Comparison of ENCODE assay signal across 40 cellular contexts in the genomic region with DNA sequence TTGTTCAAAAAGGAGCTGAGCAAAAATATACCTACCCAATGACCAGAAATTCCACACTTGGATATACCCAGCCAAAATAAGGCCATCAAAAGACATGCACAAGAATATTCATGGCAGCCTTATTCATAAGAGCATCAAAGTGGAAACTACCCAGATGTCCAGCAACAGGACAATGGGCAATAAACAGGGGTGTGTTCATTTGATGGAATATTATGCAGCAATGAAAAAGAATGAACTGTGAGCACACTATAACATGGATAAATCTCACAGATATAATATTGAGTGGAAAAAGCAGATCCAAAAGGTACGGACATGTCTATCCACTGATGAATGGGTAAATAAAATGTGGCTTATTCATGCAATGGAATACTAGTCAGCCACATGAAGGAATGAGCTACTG.
"Had no signal": no experiment of that assay in that cellular context is flagged by ENCODE, and none has a peak within 500 bp of the region (broad histone marks: within the 10 kb centered on the region; RNA-seq: fewer than 3 reads in every experiment).

No MANE protein-coding gene starts in this region.

- H3K27me3 Mint-ChIP-seq: activated naive CD4-positive, alpha-beta T cell treated with anti-CD3 and anti-CD28 coated beads, Interleukin-2, amount 10 ng/mL, durations not matched to agents 7 days and 5 days; activated naive CD8-positive, alpha-beta T cell treated with anti-CD3 and anti-CD28 coated beads for 36 hours; activated naive CD8-positive, alpha-beta T cell treated with anti-CD3 and anti-CD28 coated beads, Interleukin-2, amount 10 ng/mL, durations not matched to agents 7 days and 5 days had no signal

- H3K27ac Mint-ChIP-seq: activated naive CD4-positive, alpha-beta T cell treated with anti-CD3 and anti-CD28 coated beads for 36 hours; activated naive CD4-positive, alpha-beta T cell treated with anti-CD3 and anti-CD28 coated beads, Interleukin-2, amount 10 ng/mL, durations not matched to agents 7 days and 5 days; activated naive CD4-positive, alpha-beta T cell treated with anti-CD3 and anti-CD28 coated beads, Interleukin-2, amount 50 U/mL, for 24 hours; activated naive CD4-positive, alpha-beta T cell treated with anti-CD3 and anti-CD28 coated beads, Interleukin-2, amount 50 U/mL, for 72 hours; activated naive CD8-positive, alpha-beta T cell; activated naive CD8-positive, alpha-beta T cell treated with anti-CD3 and anti-CD28 coated beads for 36 hours; activated naive CD8-positive, alpha-beta T cell treated with anti-CD3 and anti-CD28 coated beads, Interleukin-2, amount 10 ng/mL, durations not matched to agents 7 days and 5 days; activated naive CD8-positive, alpha-beta T cell treated with anti-CD3 and anti-CD28 coated beads, Interleukin-2, amount 50 U/mL, for 24 hours; activated T-cell treated with anti-CD3 and anti-CD28 coated beads, Interleukin-2, amount 50 U/mL, for 24 hours; activated T-cell treated with anti-CD3 and anti-CD28 coated beads, Interleukin-2, amount 50 U/mL, for 72 hours; activated T-helper 1 cell treated with anti-CD3 and anti-CD28 coated beads, Interleukin-12 subunit alpha, Interleukin-12 subunit beta, Interleukin-2, Interleukin-4 antibody, amounts not matched to agents 30 ng/mL and 10 ng/mL and 1 ng/mL, durations not matched to agents 14 hours and 24 hours and 36 hours; activated T-helper 17 cell treated with anti-CD3 and anti-CD28 coated beads, Interleukin-2, amount 50 U/mL, for 72 hours; activated T-helper 2 cell treated with anti-CD3 and anti-CD28 coated beads, Interferon-gamma antibody, Interleukin-2, Interleukin-4, amounts not matched to agents 10 μg/mL and 5 μg/mL and 100 μg/mL, durations not matched to agents 14 hours and 24 hours and 36 hours; brain had no signal

- H3K9me3 Mint-ChIP-seq: activated naive CD4-positive, alpha-beta T cell treated with anti-CD3 and anti-CD28 coated beads for 36 hours; activated naive CD4-positive, alpha-beta T cell treated with anti-CD3 and anti-CD28 coated beads, Interleukin-2, amount 10 ng/mL, durations not matched to agents 7 days and 5 days; activated naive CD8-positive, alpha-beta T cell treated with anti-CD3 and anti-CD28 coated beads for 36 hours; activated naive CD8-positive, alpha-beta T cell treated with anti-CD3 and anti-CD28 coated beads, Interleukin-2, amount 10 ng/mL, durations not matched to agents 7 days and 5 days; activated naive CD8-positive, alpha-beta T cell treated with anti-CD3 and anti-CD28 coated beads, Interleukin-2, amount 50 U/mL, for 24 hours; activated T-cell treated with anti-CD3 and anti-CD28 coated beads, Interleukin-2, amount 50 U/mL, for 24 hours; activated T-cell treated with anti-CD3 and anti-CD28 coated beads, Interleukin-2, amount 50 U/mL, for 72 hours; activated T-helper 1 cell treated with anti-CD3 and anti-CD28 coated beads, Interleukin-12 subunit alpha, Interleukin-12 subunit beta, Interleukin-2, Interleukin-4 antibody, amounts not matched to agents 30 ng/mL and 10 ng/mL and 1 ng/mL, durations not matched to agents 14 hours and 24 hours and 36 hours; activated T-helper 17 cell treated with anti-CD3 and anti-CD28 coated beads, Interleukin-2, amount 50 U/mL, for 72 hours; activated T-helper 2 cell treated with anti-CD3 and anti-CD28 coated beads, Interferon-gamma antibody, Interleukin-2, Interleukin-4, amounts not matched to agents 10 μg/mL and 5 μg/mL and 100 μg/mL, durations not matched to agents 14 hours and 24 hours and 36 hours; central memory CD8-positive, alpha-beta T cell had no signal

- H3K4me3 Mint-ChIP-seq: activated naive CD4-positive, alpha-beta T cell treated with anti-CD3 and anti-CD28 coated beads for 36 hours; activated naive CD4-positive, alpha-beta T cell treated with anti-CD3 and anti-CD28 coated beads, Interleukin-2, amount 10 ng/mL, durations not matched to agents 7 days and 5 days; activated naive CD4-positive, alpha-beta T cell treated with anti-CD3 and anti-CD28 coated beads, Interleukin-2, amount 50 U/mL, for 24 hours; activated naive CD8-positive, alpha-beta T cell; activated naive CD8-positive, alpha-beta T cell treated with anti-CD3 and anti-CD28 coated beads for 36 hours; activated naive CD8-positive, alpha-beta T cell treated with anti-CD3 and anti-CD28 coated beads, Interleukin-2, amount 10 ng/mL, durations not matched to agents 7 days and 5 days; activated naive CD8-positive, alpha-beta T cell treated with anti-CD3 and anti-CD28 coated beads, Interleukin-2, amount 50 U/mL, for 24 hours; activated T-cell treated with anti-CD3 and anti-CD28 coated beads, Interleukin-2, amount 50 U/mL, for 24 hours; activated T-cell treated with anti-CD3 and anti-CD28 coated beads, Interleukin-2, amount 50 U/mL, for 4 hours; activated T-cell treated with anti-CD3 and anti-CD28 coated beads, Interleukin-2, amount 50 U/mL, for 72 hours; activated T-helper 1 cell treated with anti-CD3 and anti-CD28 coated beads, Interleukin-12 subunit alpha, Interleukin-12 subunit beta, Interleukin-2, Interleukin-4 antibody, amounts not matched to agents 30 ng/mL and 10 ng/mL and 1 ng/mL, durations not matched to agents 14 hours and 24 hours and 36 hours; activated T-helper 17 cell treated with anti-CD3 and anti-CD28 coated beads, Interleukin-2, amount 50 U/mL, for 72 hours; brain; central memory CD8-positive, alpha-beta T cell had no signal

- ATAC-seq: activated naive CD4-positive, alpha-beta T cell treated with anti-CD3 and anti-CD28 coated beads, Interleukin-2, amount 50 U/mL, for 72 hours; activated naive CD8-positive, alpha-beta T cell treated with anti-CD3 and anti-CD28 coated beads, Interleukin-2, amount 50 U/mL, for 24 hours; activated T-cell treated with anti-CD3 and anti-CD28 coated beads, Interleukin-2, amount 50 U/mL, for 4 hours; activated T-cell treated with anti-CD3 and anti-CD28 coated beads, Interleukin-2, amount 50 U/mL, for 72 hours; activated T-helper 17 cell treated with anti-CD3 and anti-CD28 coated beads, Interleukin-2, amount 50 U/mL, for 72 hours; body of pancreas had no signal

- H3K27me3 ChIP-seq: adrenal gland, ascending aorta, body of pancreas, brain microvascular endothelial cell, cardiac muscle cell had no signal

- H3K36me3 ChIP-seq: adrenal gland, ascending aorta, brain microvascular endothelial cell, breast epithelium, cardiac muscle cell had no signal

- H3K9me3 ChIP-seq: adrenal gland, ascending aorta, body of pancreas, breast epithelium had no signal

- H3K4me1 Mint-ChIP-seq: activated naive CD4-positive, alpha-beta T cell treated with anti-CD3 and anti-CD28 coated beads, Interleukin-2, amount 10 ng/mL, durations not matched to agents 7 days and 5 days; activated naive CD4-positive, alpha-beta T cell treated with anti-CD3 and anti-CD28 coated beads, Interleukin-2, amount 50 U/mL, for 24 hours; activated naive CD8-positive, alpha-beta T cell treated with anti-CD3 and anti-CD28 coated beads for 36 hours; activated naive CD8-positive, alpha-beta T cell treated with anti-CD3 and anti-CD28 coated beads, Interleukin-2, amount 10 ng/mL, durations not matched to agents 7 days and 5 days; activated naive CD8-positive, alpha-beta T cell treated with anti-CD3 and anti-CD28 coated beads, Interleukin-2, amount 50 U/mL, for 24 hours; activated T-helper 17 cell treated with anti-CD3 and anti-CD28 coated beads, Interleukin-2, amount 50 U/mL, for 72 hours; central memory CD8-positive, alpha-beta T cell had no signal

- H3K36me3 Mint-ChIP-seq: activated naive CD4-positive, alpha-beta T cell treated with anti-CD3 and anti-CD28 coated beads, Interleukin-2, amount 10 ng/mL, durations not matched to agents 7 days and 5 days; activated naive CD4-positive, alpha-beta T cell treated with anti-CD3 and anti-CD28 coated beads, Interleukin-2, amount 50 U/mL, for 24 hours; activated naive CD4-positive, alpha-beta T cell treated with anti-CD3 and anti-CD28 coated beads, Interleukin-2, amount 50 U/mL, for 72 hours; activated naive CD8-positive, alpha-beta T cell; activated naive CD8-positive, alpha-beta T cell treated with anti-CD3 and anti-CD28 coated beads for 36 hours; activated naive CD8-positive, alpha-beta T cell treated with anti-CD3 and anti-CD28 coated beads, Interleukin-2, amount 10 ng/mL, durations not matched to agents 7 days and 5 days; brain had no signal

- H3K4me1 ChIP-seq: adrenal gland, ascending aorta, body of pancreas, breast epithelium had no signal

- FAIRE-seq: astrocyte, bronchial epithelial cell had no signal

- H3K27ac ChIP-seq: adrenal gland, ascending aorta, body of pancreas, brain microvascular endothelial cell, breast epithelium, cardiac muscle cell had no signal

- DNase-seq: activated effector memory CD4-positive, alpha-beta T cell treated with anti-CD3 and anti-CD28 coated beads, Interleukin-2, amount 50 U/mL, for 16 hours; activated effector memory CD4-positive, alpha-beta T cell treated with Interleukin-2 at 50 U/mL for 16 hours; activated gamma-delta T cell; activated gamma-delta T cell treated with Interleukin-2 at 50 U/mL for 16 hours; activated naive CD4-positive, alpha-beta T cell; activated naive CD4-positive, alpha-beta T cell treated with anti-CD3 and anti-CD28 coated beads for 36 hours; activated naive CD4-positive, alpha-beta T cell treated with anti-CD3 and anti-CD28 coated beads, Interleukin-2, amount 10 ng/mL, durations not matched to agents 7 days and 5 days; activated naive CD4-positive, alpha-beta T cell treated with anti-CD3 and anti-CD28 coated beads, Interleukin-2, amount 50 U/mL, for 16 hours; activated naive CD4-positive, alpha-beta T cell treated with Interleukin-2 at 50 U/mL for 16 hours; activated naive CD8-positive, alpha-beta T cell treated with anti-CD3 and anti-CD28 coated beads for 36 hours; activated naive CD8-positive, alpha-beta T cell treated with anti-CD3 and anti-CD28 coated beads, Interleukin-2, amount 10 ng/mL, durations not matched to agents 7 days and 5 days; activated naive CD8-positive, alpha-beta T cell treated with anti-CD3 and anti-CD28 coated beads, Interleukin-2, amount 50 U/mL, for 24 hours; activated T-cell treated with anti-CD3 and anti-CD28 coated beads, Interleukin-2, amount 50 U/mL, for 1 hour; activated T-cell treated with anti-CD3 and anti-CD28 coated beads, Interleukin-2, amount 50 U/mL, for 24 hours; activated T-cell treated with anti-CD3 and anti-CD28 coated beads, Interleukin-2, amount 50 U/mL, for 4 hours; activated T-cell treated with anti-CD3 and anti-CD28 coated beads, Interleukin-2, amount 50 U/mL, for 48 hours; activated T-cell treated with anti-CD3 and anti-CD28 coated beads, Interleukin-2, amount 50 U/mL, for 72 hours; adrenal gland; amniotic stem cell; amygdala; anterior cingulate cortex; aorta; body of pancreas; brain microvascular endothelial cell; caudate nucleus; central memory CD4-positive, alpha-beta T cell; cerebellar nuclear complex had no signal

- H3K4me3 ChIP-seq: adrenal gland, ascending aorta, body of pancreas, breast epithelium, cardiac muscle cell had no signal
